In genomic region chr19:4037301-4037949, GRCh38 we compare ENCODE assay signal across 1 cellular context.
TF ChIP-seq lines count a peak whose summit lies in the region.

No MANE protein-coding gene starts in this region.

TF ChIP-seq in K562, 482 proteins besides CTCF, POLR2A, EP300 and RAD21 (continued from another document):
- TF ChIP-seq FIP1L1 (IDR thresholded peaks at IDR 0.05; ENCODE audit: low read depth, low read length, poor library complexity, severe bottlenecking), result peak; percentile 61
- no peak for TF ChIP-seq CSDE1 (IDR thresholded peaks at IDR 0.05)
- no peak for TF ChIP-seq NR4A1 (CRISPR knock-in tag; IDR thresholded peaks at IDR 0.05)
- TF ChIP-seq NR4A1 (tag; IDR thresholded peaks at IDR 0.05), result no peak
- TF ChIP-seq PBX2 (CRISPR knock-in tag; IDR thresholded peaks at IDR 0.05; ENCODE audit: low read depth), result no peak
- TF ChIP-seq PBX2 (tag; conservative IDR thresholded peaks at IDR 0.05; ENCODE audit: low read depth), result no peak
- TF ChIP-seq ZNF224 (CRISPR knock-in tag; IDR thresholded peaks at IDR 0.05), result no peak
- TF ChIP-seq ZBTB7A (IDR thresholded peaks at IDR 0.05; ENCODE audit: borderline replicate concordance, control insufficient read depth, low read depth, low read length), result no peak
